21 cellular contexts compared by ENCODE assay signal in the genomic region with DNA sequence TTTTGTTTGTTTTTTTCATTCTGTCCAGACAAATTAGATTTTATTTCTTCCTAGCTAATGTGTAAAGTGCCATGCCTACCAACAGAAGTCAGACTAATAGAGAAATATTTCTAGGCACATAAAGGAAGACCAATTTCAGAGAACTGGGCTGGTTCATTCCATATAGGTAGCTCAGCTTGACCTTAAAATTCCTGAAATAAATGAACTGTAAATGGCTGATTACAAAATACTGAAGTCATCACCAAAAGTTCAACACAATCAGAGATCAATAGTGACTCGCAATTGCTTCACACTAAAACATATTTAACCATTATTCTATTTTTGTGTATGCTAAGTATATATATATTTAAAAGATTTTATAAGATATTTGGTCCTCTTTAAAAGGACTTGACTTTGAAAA. TPM values are rescaled to one million over a fixed set of nuclear protein-coding genes. Genes with fewer than 3 reads are reported as not detected.
DNase-seq lines count a peak whose midpoint lies in the region; ATAC-seq, FAIRE-seq and TF ChIP-seq lines count a peak whose summit lies in the region.
"Had no signal": no experiment of that assay in that cellular context is flagged by ENCODE, and none has a peak within 500 bp of the region (broad histone marks: within the 10 kb centered on the region; RNA-seq: fewer than 3 reads in every experiment).

No MANE protein-coding gene starts in this region.

- no peak for ATAC-seq in HG02938 (IDR thresholded peaks at IDR 0.05; ENCODE audit: unreplicated experiment)
- ATAC-seq in psoas muscle = no peak
- ATAC-seq: GM23338, SK-N-SH treated with all-trans-retinoic acid at 6 μM for 48 hours had no signal

- no peaks in the 10 kb centered on the region for H4K20me1 ChIP-seq in GM23248 (ENCODE audit: insufficient read depth)

- H3K27ac ChIP-seq in GM23248 = no peak overlapping the region
- no peak overlapping the region for H3K27ac ChIP-seq in psoas muscle
- H3K27ac ChIP-seq in suprapubic skin = no peak overlapping the region
- H3K27ac ChIP-seq: C4-2B had no signal

- 88 to 98% methylated on average over 1 of the region's 1 CpG for WGBS in GM23248 (ENCODE audit: low coverage in 1 of 2, low lambda C conversion rate in 2 of 2, missing lambda C conversion rate in 2 of 2), 2 experiments
- WGBS in psoas muscle, 3 donors = 33 to 81% (median 46%) methylated on average over 1 of the region's 1 CpG
- WGBS in suprapubic skin = 89% methylated on average over 1 of the region's 1 CpG

- peak; percentile 95 for FAIRE-seq in RCC 7860 (lab: Jason Lieb, UNC)
- FAIRE-seq: GM12891 had no signal

- H3K79me2 ChIP-seq in GM23248 (ENCODE audit: insufficient read depth) = no peaks in the 10 kb centered on the region

- no peak overlapping the region for H2AFZ ChIP-seq in GM23248
- H2AFZ ChIP-seq: GM23338 had no signal

- TF ChIP-seq CTCF in psoas muscle (IDR thresholded peaks at IDR 0.05) (no peak), suprapubic skin (IDR thresholded peaks at IDR 0.05) (no peak)

- DNase-seq in GM23248 (peak; percentile 41), RCC 7860 (ENCODE audit: low spot score) (peak; percentile 81), fibroblast of peridontal ligament (ENCODE audit: extremely low read depth) (peak; percentile 73), renal cortical epithelial cell (ENCODE audit: low read depth) (peak; percentile 83), psoas muscle (no peak), suprapubic skin (ENCODE audit: low spot score in 2 of 2) (no peak), cerebellar cortex (ENCODE audit: low spot score) (no peak)
- DNase-seq: Caco-2, DMS53, NCI-H1417, NCI-H1930, NCI-H2171, NCI-H446 treated with DMSO at 0.1 percent for 48 hours, NCI-H748 treated with DMSO at 0.1 percent for 48 hours, SHP77 had no signal

- no peak overlapping the region for H3K4me3 ChIP-seq in GM23248
- no peak overlapping the region for H3K4me3 ChIP-seq in psoas muscle
- no peak overlapping the region for H3K4me3 ChIP-seq in suprapubic skin
- H3K4me3 ChIP-seq: GM23338 had no signal

- H3K36me3 ChIP-seq in GM23248 (ENCODE audit: low read depth) (no peaks in the 10 kb centered on the region), psoas muscle (ENCODE audit: insufficient read depth in 1 of 2, low read depth in 1 of 2) (no peaks in the 10 kb centered on the region), suprapubic skin (no peaks in the 10 kb centered on the region)

- TF ChIP-seq EP300 in suprapubic skin (IDR thresholded peaks at IDR 0.05) = no peak

- TF ChIP-seq POLR2A in suprapubic skin (IDR thresholded peaks at IDR 0.05) = no peak

- no peaks in the 10 kb centered on the region for H3F3A ChIP-seq in GM23248 (ENCODE audit: insufficient read depth)

- H3K9ac ChIP-seq in GM23248 = no peak overlapping the region

- in situ Hi-C loops in GM23248 (cut with MboI) = no loop called here

- H3K27me3 ChIP-seq in GM23248 (replicated peaks; ENCODE audit: insufficient read depth) (no peaks in the 10 kb centered on the region), psoas muscle (ENCODE audit: insufficient read depth in 3 of 3, low read length in 2 of 3) (peaks cover 0 to 7% (median 0%) of the 10 kb centered on the region in 3 donors), suprapubic skin (no peaks in the 10 kb centered on the region)

- H3K4me1 ChIP-seq in GM23248 (ENCODE audit: insufficient read depth) (peaks cover 36% of the 10 kb centered on the region), psoas muscle (no peaks in the 10 kb centered on the region), suprapubic skin (no peaks in the 10 kb centered on the region)
- H3K4me1 ChIP-seq: Caco-2 had no signal

- H3K9me2 ChIP-seq in GM23248 (ENCODE audit: insufficient read depth) = no peaks in the 10 kb centered on the region

- intact Hi-C loops in psoas muscle (cut with DNase I) = no loop called here

- H3K4me2 ChIP-seq in GM23248 (ENCODE audit: unreplicated experiment) = peak overlapping the region; percentile 33
- H3K4me2 ChIP-seq: GM23338 had no signal

- H3K9me3 ChIP-seq in GM23248 (ENCODE audit: low read depth) = no peaks in the 10 kb centered on the region
- no peaks in the 10 kb centered on the region for H3K9me3 ChIP-seq in psoas muscle
- H3K9me3 ChIP-seq in suprapubic skin = no peaks in the 10 kb centered on the region
- H3K9me3 ChIP-seq: Caco-2 had no signal

RNA-seq across cellular contexts. Expression of a gene that starts 34.2 kb away (rescaled TPM):
- 3.9 and 4.4 TPM in 2 replicates for total RNA-seq in GM23248 (2014; rRNA removed; shearing (Covaris generic))
- 3.8 and 5.1 TPM in 2 replicates for polyA plus RNA-seq in GM23248 (2016; fragmentation: Nextera tagmentation; extraction: Ambion mirVana)
- 5.4 and 5.7 TPM in 2 replicates for total RNA-seq in renal cortical epithelial cell
- total RNA-seq in psoas muscle = 10 to 100 TPM; 10.9 to 32.1 (median 17.8) TPM
- polyA plus RNA-seq in psoas muscle = 1 to 10 TPM; 6.5 to 7.6 (median 7.2) TPM
- total RNA-seq in suprapubic skin = 10 to 100 TPM in 2 of 4 donors, 1 to 10 TPM in 2; 2.0 to 15.9 (median 8.0) TPM
- total RNA-seq: G401 had no signal

Comparison
In these comparisons a context has a peak if more than half of its experiments do, and no peak if none do; other contexts are left out.
1. DNase-seq: peak in GM23248 (single experiment), RCC 7860 (single experiment), fibroblast of peridontal ligament (single experiment) and renal cortical epithelial cell (single experiment); none in psoas muscle (0 of 2), suprapubic skin (0 of 2) and cerebellar cortex (single experiment).